ENCODE assay signal across 8 cellular contexts in the genomic region with DNA sequence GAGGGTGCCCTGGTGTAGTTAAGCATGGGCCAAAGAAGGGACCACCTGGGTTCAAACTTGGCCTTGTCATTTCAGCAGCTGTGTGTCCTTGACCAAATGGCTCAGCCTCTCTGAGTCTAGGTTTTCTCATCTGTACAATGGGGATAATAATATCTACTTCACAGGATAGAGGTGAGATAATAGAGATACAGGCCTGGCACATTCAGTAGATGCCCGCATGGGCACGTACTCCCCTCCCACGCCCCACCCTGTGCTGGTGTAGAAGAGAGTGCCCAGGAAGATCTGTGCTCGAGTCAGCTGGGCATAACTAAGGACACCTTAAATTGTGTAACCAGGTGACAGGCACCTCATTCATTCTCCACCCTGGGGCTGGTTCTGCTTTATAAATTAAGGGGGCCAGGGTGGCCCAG. TPM values are rescaled to one million over a fixed set of nuclear protein-coding genes. Genes with fewer than 3 reads are reported as not detected.
DNase-seq lines count a peak whose midpoint lies in the region; ATAC-seq and TF ChIP-seq lines count a peak whose summit lies in the region.

No MANE protein-coding gene starts in this region.

- POLR2A ChIA-PET in activated CD4-positive, alpha-beta T cell treated with anti-CD3 and anti-CD28 coated beads, Interleukin-2, amount 10 ng/mL, durations not matched to agents 7 days and 5 days (lab: Charles Lee), result interaction anchor here (0.7 to 2.1 kb wide), 4 partner anchors 17 to 1327 kb away, joined by 3 to 11 read pairs (median 3); a partner anchor contains a TSS

- H3K4me3 Mint-ChIP-seq in activated CD4-positive, alpha-beta T cell treated with anti-CD3 and anti-CD28 coated beads, Interleukin-2, amount 10 ng/mL, durations not matched to agents 7 days and 5 days, result peak overlapping the region; percentile 96

- peak overlapping the region; percentile 56 to 67 for H3K9ac ChIP-seq in mucosa of rectum (ENCODE audit: low read depth in 1 of 2, low read length in 2 of 2)

- no peaks in the 10 kb centered on the region for H3K27me3 Mint-ChIP-seq in activated CD4-positive, alpha-beta T cell treated with anti-CD3 and anti-CD28 coated beads, Interleukin-2, amount 10 ng/mL, durations not matched to agents 7 days and 5 days

- CTCF ChIA-PET in activated CD4-positive, alpha-beta T cell treated with anti-CD3 and anti-CD28 coated beads, Interleukin-2, amount 10 ng/mL, durations not matched to agents 7 days and 5 days (lab: Charles Lee), result interaction anchor here (0.9 to 3.9 kb wide), 13 partner anchors 9 to 82 kb away, joined by 3 to 14 read pairs (median 4); a partner anchor contains a TSS

- H3K9me3 Mint-ChIP-seq in activated CD4-positive, alpha-beta T cell treated with anti-CD3 and anti-CD28 coated beads, Interleukin-2, amount 10 ng/mL, durations not matched to agents 7 days and 5 days, result peaks cover 3% of the 10 kb centered on the region

- no peaks in the 10 kb centered on the region for H3K9me3 ChIP-seq in mucosa of rectum (ENCODE audit: control insufficient read depth in 2 of 2, low read length in 2 of 2)

- H3K27ac Mint-ChIP-seq in activated CD4-positive, alpha-beta T cell treated with anti-CD3 and anti-CD28 coated beads, Interleukin-2, amount 10 ng/mL, durations not matched to agents 7 days and 5 days, result peak overlapping the region; percentile 99

- H3K27ac ChIP-seq in mucosa of rectum (ENCODE audit: low read depth in 2 of 2, low read length in 2 of 2), result peak overlapping the region; percentile 80 to 83

- H3K27me3 ChIP-seq in GM06990 (replicated peaks; ENCODE audit: control insufficient read depth, insufficient read depth, low read length) (no peaks in the 10 kb centered on the region), mucosa of rectum (ENCODE audit: control insufficient read depth in 2 of 2, insufficient read depth in 2 of 2, low read length in 2 of 2) (no peaks in the 10 kb centered on the region)

- H3K36me3 ChIP-seq in GM06990 (ENCODE audit: control insufficient read depth, insufficient read depth, low read length) (peaks cover 1% of the 10 kb centered on the region; the same call in 1 of the 2 replicates), mucosa of rectum (ENCODE audit: control insufficient read depth in 2 of 2, insufficient read depth in 2 of 2, low read length in 2 of 2) (no peaks in the 10 kb centered on the region)

- H3K4me1 Mint-ChIP-seq in activated CD4-positive, alpha-beta T cell treated with anti-CD3 and anti-CD28 coated beads, Interleukin-2, amount 10 ng/mL, durations not matched to agents 7 days and 5 days, result peaks cover 59% of the 10 kb centered on the region

- no peak for DNase-seq in GM06990 (ENCODE audit: extremely low read depth, insufficient read length)
- no peak for DNase-seq in activated CD4-positive, alpha-beta T cell treated with anti-CD3 and anti-CD28 coated beads, Interleukin-2, amount 10 ng/mL, durations not matched to agents 7 days and 5 days
- no peak for DNase-seq in KG1 (lab: John Stamatoyannopoulos, UW)
- no peak for DNase-seq in cortex of kidney (lab: John Stamatoyannopoulos, UW)
- DNase-seq in omental fat pad (ENCODE audit: low spot score), result no peak
- DNase-seq in NCI-H69 (lab: John Stamatoyannopoulos, UW), result no peak

- H3K4me1 ChIP-seq in mucosa of rectum (ENCODE audit: control insufficient read depth in 2 of 2, insufficient read depth in 2 of 2, low read length in 2 of 2), result peaks cover 20 to 22% of the 10 kb centered on the region in 2 donors

- H3K36me3 Mint-ChIP-seq in activated CD4-positive, alpha-beta T cell treated with anti-CD3 and anti-CD28 coated beads, Interleukin-2, amount 10 ng/mL, durations not matched to agents 7 days and 5 days (ENCODE audit: low read depth), result peaks cover 61% of the 10 kb centered on the region

- H3K4me3 ChIP-seq in GM06990 (replicated peaks; ENCODE audit: low read depth, low read length) (peak overlapping the region; percentile 80), mucosa of rectum (ENCODE audit: low read length in 2 of 2) (peak overlapping the region; percentile 63 to 82)

- ATAC-seq in GM21737 (IDR thresholded peaks at IDR 0.05; ENCODE audit: unreplicated experiment), result peak; percentile 12
- ATAC-seq in omental fat pad (ENCODE audit: low FRiP score), result no peak

- no peak for TF ChIP-seq CTCF in GM06990 (IDR thresholded peaks at IDR 0.05; ENCODE audit: insufficient read depth, low read length, poor library complexity, severe bottlenecking)
- TF ChIP-seq CTCF in omental fat pad (IDR thresholded peaks at IDR 0.05), result no peak

RNA-seq across cellular contexts. Expression of a gene that starts 8.4 kb away (rescaled TPM):
- 10 to 100 TPM; 20.8 to 21.3 TPM for total RNA-seq in activated CD4-positive, alpha-beta T cell treated with anti-CD3 and anti-CD28 coated beads, Interleukin-2, amount 10 ng/mL, durations not matched to agents 7 days and 5 days
- 10 to 100 TPM; 21.5 to 31.7 (median 25.1) TPM for total RNA-seq in omental fat pad

RNA-seq across cellular contexts. Expression of a gene that starts 21.1 kb away (rescaled TPM):
- total RNA-seq in activated CD4-positive, alpha-beta T cell treated with anti-CD3 and anti-CD28 coated beads, Interleukin-2, amount 10 ng/mL, durations not matched to agents 7 days and 5 days, result 10 to 100 TPM; 44.3 to 46.8 TPM
- 10 to 100 TPM; 41.5 to 74.2 (median 51.4) TPM for total RNA-seq in omental fat pad
